ENCODE assay signal across 2 cellular contexts in genomic region chr14:96011609-96012008, GRCh38.
TF ChIP-seq lines count a peak whose summit lies in the region.

No MANE protein-coding gene starts in this region.

TF ChIP-seq in liver, 16 proteins besides CTCF, POLR2A, EP300 and RAD21 (continued from another document):
- no peak for TF ChIP-seq FOXA1 (IDR thresholded peaks at IDR 0.05)
- no peak for TF ChIP-seq JUND (IDR thresholded peaks at IDR 0.05)
- TF ChIP-seq HNF4A (conservative IDR thresholded peaks at IDR 0.05), result peak; percentile 54 to 56
- peak; percentile 28 for TF ChIP-seq YY1 (IDR thresholded peaks at IDR 0.05)
- peak; percentile 86 for TF ChIP-seq REST (IDR thresholded peaks at IDR 0.05)
TF ChIP-seq in liver: peak in this region for 7.

TF ChIP-seq in HepG2, 621 proteins besides CTCF, POLR2A, EP300 and RAD21 (continued from another document):
- TF ChIP-seq MAF1 (CRISPR knock-in tag; IDR thresholded peaks at IDR 0.05; ENCODE audit: borderline replicate concordance) (no peak), ZNF557 (CRISPR knock-in tag; IDR thresholded peaks at IDR 0.05) (no peak), ZFYVE20 (CRISPR knock-in tag; IDR thresholded peaks at IDR 0.05; ENCODE audit: borderline replicate concordance, low read depth) (no peak), ZSCAN30 (CRISPR knock-in tag; IDR thresholded peaks at IDR 0.05) (no peak), BHLHE40 (IDR thresholded peaks at IDR 0.05; ENCODE audit: low read length) (no peak), HNF1A (IDR thresholded peaks at IDR 0.05; ENCODE audit: low read depth) (no peak), HNF1A (CRISPR knock-in tag; IDR thresholded peaks at IDR 0.05; ENCODE audit: borderline replicate concordance) (no peak), EED (CRISPR knock-in tag; IDR thresholded peaks at IDR 0.05) (no peak), ZNF513 (CRISPR knock-in tag; conservative IDR thresholded peaks at IDR 0.05) (no peak), RCOR2 (CRISPR knock-in tag; IDR thresholded peaks at IDR 0.05) (no peak), NPAS2 (CRISPR knock-in tag; IDR thresholded peaks at IDR 0.05; ENCODE audit: borderline replicate concordance) (no peak), PITX1 (CRISPR knock-in tag; IDR thresholded peaks at IDR 0.05) (no peak), ZKSCAN8 (CRISPR knock-in tag; IDR thresholded peaks at IDR 0.05; ENCODE audit: borderline replicate concordance) (no peak), HOXA5 (CRISPR knock-in tag; IDR thresholded peaks at IDR 0.05) (no peak)
